Comparison of ENCODE assay signal across 2 cellular contexts in the genomic region with DNA sequence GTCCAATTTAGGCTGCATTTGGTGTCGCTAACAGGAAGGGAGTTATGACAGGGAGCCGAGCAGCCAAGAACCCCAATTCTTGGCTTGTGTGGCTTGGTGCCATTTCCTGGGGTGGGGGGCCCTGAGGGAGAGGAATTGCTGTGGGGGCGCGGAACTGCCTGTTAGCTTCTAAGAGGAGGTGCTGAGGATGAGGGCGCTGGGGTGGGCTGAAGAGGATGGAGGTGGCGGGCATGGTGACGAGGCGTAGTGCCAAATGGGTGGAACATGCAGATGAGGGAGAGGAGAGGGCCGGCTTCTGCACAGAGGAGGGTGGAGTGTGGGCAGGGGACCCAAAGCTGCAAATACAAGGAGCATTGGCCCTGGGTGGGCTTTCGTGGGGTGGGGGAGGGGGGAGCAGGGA.
TF ChIP-seq lines count a peak whose summit lies in the region.

No MANE protein-coding gene starts in this region.

TF ChIP-seq in HepG2, 621 proteins besides CTCF, POLR2A, EP300 and RAD21:
- TF ChIP-seq HDAC1 (CRISPR knock-in tag; IDR thresholded peaks at IDR 0.05) (no peak), TOPORS (CRISPR knock-in tag; IDR thresholded peaks at IDR 0.05) (no peak), NRL (CRISPR knock-in tag; IDR thresholded peaks at IDR 0.05; ENCODE audit: borderline replicate concordance) (no peak), ARNT2 (CRISPR knock-in tag; IDR thresholded peaks at IDR 0.05; ENCODE audit: low read depth) (no peak), AGO2 (optimal IDR thresholded peaks at IDR 0.05; ENCODE audit: low read depth, low read length) (peak; percentile 36), SOX13 (IDR thresholded peaks at IDR 0.05) (no peak), SOX13 (CRISPR knock-in tag; conservative IDR thresholded peaks at IDR 0.05 in 1 of 2, IDR thresholded peaks at IDR 0.05 in 1 of 2) (no peak)

TF ChIP-seq in K562, 482 proteins besides CTCF, POLR2A, EP300 and RAD21:
- TF ChIP-seq NFIC (IDR thresholded peaks at IDR 0.05) (0 out of 2 replicates have a peak, but pooled peaks have one; percentile 14), XRCC3 (IDR thresholded peaks at IDR 0.05) (no peak)
- TF ChIP-seq, protein P1, sequence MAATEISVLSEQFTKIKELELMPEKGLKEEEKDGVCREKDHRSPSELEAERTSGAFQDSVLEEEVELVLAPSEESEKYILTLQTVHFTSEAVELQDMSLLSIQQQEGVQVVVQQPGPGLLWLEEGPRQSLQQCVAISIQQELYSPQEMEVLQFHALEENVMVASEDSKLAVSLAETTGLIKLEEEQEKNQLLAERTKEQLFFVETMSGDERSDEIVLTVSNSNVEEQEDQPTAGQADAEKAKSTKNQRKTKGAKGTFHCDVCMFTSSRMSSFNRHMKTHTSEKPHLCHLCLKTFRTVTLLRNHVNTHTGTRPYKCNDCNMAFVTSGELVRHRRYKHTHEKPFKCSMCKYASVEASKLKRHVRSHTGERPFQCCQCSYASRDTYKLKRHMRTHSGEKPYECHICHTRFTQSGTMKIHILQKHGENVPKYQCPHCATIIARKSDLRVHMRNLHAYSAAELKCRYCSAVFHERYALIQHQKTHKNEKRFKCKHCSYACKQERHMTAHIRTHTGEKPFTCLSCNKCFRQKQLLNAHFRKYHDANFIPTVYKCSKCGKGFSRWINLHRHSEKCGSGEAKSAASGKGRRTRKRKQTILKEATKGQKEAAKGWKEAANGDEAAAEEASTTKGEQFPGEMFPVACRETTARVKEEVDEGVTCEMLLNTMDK (IDR thresholded peaks at IDR 0.05; ENCODE audit: borderline replicate concordance, insufficient read depth, low read depth, low read length, poor library complexity, severe bottlenecking), result no peak
